In the genomic region with DNA sequence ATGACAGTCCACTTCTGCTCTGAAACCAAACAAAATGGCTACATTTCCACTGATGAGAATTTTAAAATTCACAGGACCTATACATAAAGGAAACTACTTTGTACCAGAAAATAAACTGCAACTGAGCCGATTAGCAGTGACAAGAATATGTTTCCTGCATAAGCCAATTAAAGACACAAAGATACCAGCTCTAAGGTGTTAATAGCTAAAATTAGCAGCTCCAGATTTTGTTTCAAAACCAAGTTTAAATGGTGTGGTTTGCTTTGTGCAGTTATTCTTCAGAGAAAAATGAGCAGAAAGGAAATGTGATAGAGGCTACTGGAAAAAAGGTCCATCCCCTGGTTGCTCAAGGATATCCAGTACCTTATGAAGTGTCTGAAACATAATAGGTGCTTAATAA, we compare ENCODE assay signal across 3 cellular contexts.
TF ChIP-seq lines count a peak whose summit lies in the region.

No MANE protein-coding gene starts in this region.

TF ChIP-seq in SK-N-SH, 30 proteins besides CTCF, POLR2A, EP300 and RAD21 (continued from another document):
- no peak for TF ChIP-seq RXRA (IDR thresholded peaks at IDR 0.05; ENCODE audit: borderline replicate concordance, low read depth)
- TF ChIP-seq, protein P1, sequence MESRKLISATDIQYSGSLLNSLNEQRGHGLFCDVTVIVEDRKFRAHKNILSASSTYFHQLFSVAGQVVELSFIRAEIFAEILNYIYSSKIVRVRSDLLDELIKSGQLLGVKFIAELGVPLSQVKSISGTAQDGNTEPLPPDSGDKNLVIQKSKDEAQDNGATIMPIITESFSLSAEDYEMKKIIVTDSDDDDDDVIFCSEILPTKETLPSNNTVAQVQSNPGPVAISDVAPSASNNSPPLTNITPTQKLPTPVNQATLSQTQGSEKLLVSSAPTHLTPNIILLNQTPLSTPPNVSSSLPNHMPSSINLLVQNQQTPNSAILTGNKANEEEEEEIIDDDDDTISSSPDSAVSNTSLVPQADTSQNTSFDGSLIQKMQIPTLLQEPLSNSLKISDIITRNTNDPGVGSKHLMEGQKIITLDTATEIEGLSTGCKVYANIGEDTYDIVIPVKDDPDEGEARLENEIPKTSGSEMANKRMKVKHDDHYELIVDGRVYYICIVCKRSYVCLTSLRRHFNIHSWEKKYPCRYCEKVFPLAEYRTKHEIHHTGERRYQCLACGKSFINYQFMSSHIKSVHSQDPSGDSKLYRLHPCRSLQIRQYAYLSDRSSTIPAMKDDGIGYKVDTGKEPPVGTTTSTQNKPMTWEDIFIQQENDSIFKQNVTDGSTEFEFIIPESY (IDR thresholded peaks at IDR 0.05; ENCODE audit: borderline replicate concordance, low read depth) = no peak
- TF ChIP-seq FOXM1 (IDR thresholded peaks at IDR 0.05; ENCODE audit: low read depth) = no peak
- TF ChIP-seq, protein P2, sequence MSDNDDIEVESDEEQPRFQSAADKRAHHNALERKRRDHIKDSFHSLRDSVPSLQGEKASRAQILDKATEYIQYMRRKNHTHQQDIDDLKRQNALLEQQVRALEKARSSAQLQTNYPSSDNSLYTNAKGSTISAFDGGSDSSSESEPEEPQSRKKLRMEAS (IDR thresholded peaks at IDR 0.05; ENCODE audit: low read depth) = no peak
- TF ChIP-seq GABPA (IDR thresholded peaks at IDR 0.05; ENCODE audit: low read depth) = no peak
- no peak for TF ChIP-seq TCF12 (IDR thresholded peaks at IDR 0.05)
- TF ChIP-seq NRF1 (IDR thresholded peaks at IDR 0.05; ENCODE audit: low read depth, low read length) = no peak
- no peak for TF ChIP-seq RFX5 (IDR thresholded peaks at IDR 0.05; ENCODE audit: low read length)
- no peak for TF ChIP-seq GATA2 (CRISPR knock-in tag; IDR thresholded peaks at IDR 0.05)
- TF ChIP-seq RCOR1 (IDR thresholded peaks at IDR 0.05; ENCODE audit: low read length) = no peak
- no peak for TF ChIP-seq POLR2AphosphoS5 (IDR thresholded peaks at IDR 0.05; ENCODE audit: low read depth, low read length)
- TF ChIP-seq, protein P3, sequence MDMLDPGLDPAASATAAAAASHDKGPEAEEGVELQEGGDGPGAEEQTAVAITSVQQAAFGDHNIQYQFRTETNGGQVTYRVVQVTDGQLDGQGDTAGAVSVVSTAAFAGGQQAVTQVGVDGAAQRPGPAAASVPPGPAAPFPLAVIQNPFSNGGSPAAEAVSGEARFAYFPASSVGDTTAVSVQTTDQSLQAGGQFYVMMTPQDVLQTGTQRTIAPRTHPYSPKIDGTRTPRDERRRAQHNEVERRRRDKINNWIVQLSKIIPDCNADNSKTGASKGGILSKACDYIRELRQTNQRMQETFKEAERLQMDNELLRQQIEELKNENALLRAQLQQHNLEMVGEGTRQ (IDR thresholded peaks at IDR 0.05; ENCODE audit: borderline replicate concordance, low read depth, low read length) = no peak
- no peak for TF ChIP-seq ELF1 (IDR thresholded peaks at IDR 0.05)
- no peak for TF ChIP-seq SIN3A (IDR thresholded peaks at IDR 0.05; ENCODE audit: borderline replicate concordance, low read depth, low read length)
- no peak for TF ChIP-seq JUND (IDR thresholded peaks at IDR 0.05)

TF ChIP-seq in SK-N-SH treated with all-trans-retinoic acid at 6 μM for 48 hours, 23 proteins besides CTCF, POLR2A, EP300 and RAD21 (continued from another document):
- TF ChIP-seq TCF4 (CRISPR knock-in tag; IDR thresholded peaks at IDR 0.05; ENCODE audit: borderline replicate concordance) (no peak), ISL1 (CRISPR knock-in tag; IDR thresholded peaks at IDR 0.05) (no peak), ZNF70 (CRISPR knock-in tag; IDR thresholded peaks at IDR 0.05) (no peak), ZFP30 (CRISPR knock-in tag; IDR thresholded peaks at IDR 0.05) (no peak), ZNF8 (CRISPR knock-in tag; IDR thresholded peaks at IDR 0.05) (no peak), BACH2 (CRISPR knock-in tag; IDR thresholded peaks at IDR 0.05; ENCODE audit: borderline replicate concordance) (no peak), OSR1 (CRISPR knock-in tag; IDR thresholded peaks at IDR 0.05) (no peak)

TF ChIP-seq in endothelial cell of umbilical vein, 7 proteins besides CTCF, POLR2A, EP300 and RAD21 (continued from another document):
- TF ChIP-seq JUN (IDR thresholded peaks at IDR 0.05; ENCODE audit: borderline replicate concordance, insufficient read depth, insufficient read length, low read depth) (no peak), POLR2AphosphoS5 (IDR thresholded peaks at IDR 0.05; ENCODE audit: insufficient read depth, low read depth, low read length) (no peak), GATA2 (IDR thresholded peaks at IDR 0.05; ENCODE audit: insufficient read depth, insufficient read length, low read depth, low read length) (no peak), MYC (IDR thresholded peaks at IDR 0.05; ENCODE audit: low read depth, low read length) (no peak), EZH2 (IDR thresholded peaks at IDR 0.05; ENCODE audit: borderline replicate concordance, low read depth, low read length, severe bottlenecking) (no peak)
